Comparison of ENCODE assay signal across 9 cellular contexts in the genomic region with DNA sequence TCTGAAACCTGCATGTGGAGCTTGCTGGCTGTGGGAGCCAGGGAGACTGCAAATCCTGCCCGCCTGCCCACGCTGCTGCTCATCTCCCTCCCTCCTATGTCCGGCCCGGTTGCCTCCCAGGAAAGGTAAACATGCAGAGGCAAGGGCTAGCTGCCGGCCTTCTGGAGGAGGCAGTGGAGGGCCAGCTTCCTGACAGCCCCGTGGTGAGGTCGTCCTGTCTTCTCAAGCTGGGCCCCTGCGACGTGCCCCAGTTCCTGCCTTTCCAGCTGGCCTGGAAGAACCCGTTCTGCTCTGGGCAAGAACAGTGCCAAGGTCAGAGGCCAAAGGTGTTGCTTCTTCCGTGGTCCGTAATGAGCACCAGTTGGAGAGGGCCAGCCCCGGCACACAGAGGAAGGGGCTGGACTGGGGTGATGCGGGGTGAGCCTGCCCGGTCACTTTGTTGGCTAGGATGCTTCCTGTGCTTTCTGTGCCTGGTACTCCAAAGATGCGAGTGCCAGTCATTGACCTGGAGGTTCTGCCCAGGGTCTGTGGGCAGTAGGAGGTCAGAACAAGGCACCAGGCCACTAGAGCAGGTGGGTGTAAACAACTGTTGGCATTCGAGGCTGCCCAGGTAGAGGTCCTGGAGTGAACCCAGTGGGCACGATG. TPM values are rescaled to one million over a fixed set of nuclear protein-coding genes. Genes with fewer than 3 reads are reported as not detected.
A peak's percentile ranks its signal among the peaks of the same experiment; 100 is the strongest.
DNase-seq lines count a peak whose midpoint lies in the region; ATAC-seq and TF ChIP-seq lines count a peak whose summit lies in the region.
"Had no signal": no experiment of that assay in that cellular context is flagged by ENCODE, and none has a peak within 500 bp of the region (broad histone marks: within the 10 kb centered on the region; RNA-seq: fewer than 3 reads in every experiment).

No MANE protein-coding gene starts in this region.

- peak overlapping the region; percentile 63 for H3K9ac ChIP-seq in skeletal muscle satellite cell (ENCODE audit: low read depth, low read length)

- peak overlapping the region; percentile 100 for H3K27ac ChIP-seq in VCaP

- H3K4me2 ChIP-seq in skeletal muscle satellite cell (ENCODE audit: low read length) = peak overlapping the region; percentile 72

- DNase-seq in H7 = peak; percentile 64
- peak; percentile 43 for DNase-seq in iPS-NIHi7 (ENCODE audit: extremely low spot score)
- DNase-seq in NCI-H1694 treated with DMSO at 0.1 percent for 48 hours (lab: John Stamatoyannopoulos, UW) = no peak
- DNase-seq in NCI-H1105 (lab: John Stamatoyannopoulos, UW) = no peak
- DNase-seq: activated CD4-positive, alpha-beta memory T cell treated with anti-CD3 and anti-CD28 coated beads for 36 hours had no signal

- no peak for TF ChIP-seq CTCF in VCaP (conservative IDR thresholded peaks at IDR 0.05)

- peaks cover 49% of the 10 kb centered on the region for H3K4me1 ChIP-seq in skeletal muscle satellite cell (ENCODE audit: control insufficient read depth, insufficient read depth, low read length)

- H3K4me3 ChIP-seq in H7 (ENCODE audit: insufficient read depth, low read depth, low read length) = no peak overlapping the region
- H3K4me3 ChIP-seq in skeletal muscle satellite cell (ENCODE audit: low read length) = peak overlapping the region; percentile 3

- ATAC-seq in GM18520 (IDR thresholded peaks at IDR 0.05; ENCODE audit: unreplicated experiment) = no peak
- ATAC-seq in GM21528 (IDR thresholded peaks at IDR 0.05; ENCODE audit: low FRiP score, unreplicated experiment) = no peak

- no peaks in the 10 kb centered on the region for H3K27me3 ChIP-seq in H7 (ENCODE audit: control insufficient read depth, insufficient read depth, low read length)
- no peaks in the 10 kb centered on the region for H3K27me3 ChIP-seq in skeletal muscle satellite cell (ENCODE audit: control insufficient read depth, insufficient read depth, low read length)

- H3K36me3 ChIP-seq in H7 (replicated peaks; ENCODE audit: control insufficient read depth, insufficient read depth, low read length) (peaks cover 5% of the 10 kb centered on the region), skeletal muscle satellite cell (ENCODE audit: insufficient read depth, low read length) (no peaks in the 10 kb centered on the region)

- H3K9me3 ChIP-seq in skeletal muscle satellite cell (replicated peaks; ENCODE audit: low read length) = no peaks in the 10 kb centered on the region

RNA-seq across cellular contexts. Expression of gene TPCN1, which starts 25.3 kb away (rescaled TPM):
- total RNA-seq in H7 (2014; rRNA removed; shearing (Covaris generic)) = 19.2 and 20.7 TPM in 2 replicates
- 12.7 and 13.4 TPM in 2 replicates for total RNA-seq in skeletal muscle satellite cell (2012; rRNA removed)

Comparison
In these comparisons a context has a peak if more than half of its experiments do, and no peak if none do; other contexts are left out.
1. DNase-seq: peak in H7 (single experiment) and iPS-NIHi7 (single experiment); none in NCI-H1694 treated with DMSO at 0.1 percent for 48 hours (single experiment) and NCI-H1105 (single experiment).